In genomic region chr10:71250405-71250804, GRCh38 we compare ENCODE assay signal across 1 cellular context.
TF ChIP-seq lines count a peak whose summit lies in the region.

No MANE protein-coding gene starts in this region.

TF ChIP-seq in SK-N-SH treated with all-trans-retinoic acid at 6 μM for 48 hours, 23 proteins besides CTCF, POLR2A, EP300 and RAD21 (continued from another document):
- TF ChIP-seq, protein P1, sequence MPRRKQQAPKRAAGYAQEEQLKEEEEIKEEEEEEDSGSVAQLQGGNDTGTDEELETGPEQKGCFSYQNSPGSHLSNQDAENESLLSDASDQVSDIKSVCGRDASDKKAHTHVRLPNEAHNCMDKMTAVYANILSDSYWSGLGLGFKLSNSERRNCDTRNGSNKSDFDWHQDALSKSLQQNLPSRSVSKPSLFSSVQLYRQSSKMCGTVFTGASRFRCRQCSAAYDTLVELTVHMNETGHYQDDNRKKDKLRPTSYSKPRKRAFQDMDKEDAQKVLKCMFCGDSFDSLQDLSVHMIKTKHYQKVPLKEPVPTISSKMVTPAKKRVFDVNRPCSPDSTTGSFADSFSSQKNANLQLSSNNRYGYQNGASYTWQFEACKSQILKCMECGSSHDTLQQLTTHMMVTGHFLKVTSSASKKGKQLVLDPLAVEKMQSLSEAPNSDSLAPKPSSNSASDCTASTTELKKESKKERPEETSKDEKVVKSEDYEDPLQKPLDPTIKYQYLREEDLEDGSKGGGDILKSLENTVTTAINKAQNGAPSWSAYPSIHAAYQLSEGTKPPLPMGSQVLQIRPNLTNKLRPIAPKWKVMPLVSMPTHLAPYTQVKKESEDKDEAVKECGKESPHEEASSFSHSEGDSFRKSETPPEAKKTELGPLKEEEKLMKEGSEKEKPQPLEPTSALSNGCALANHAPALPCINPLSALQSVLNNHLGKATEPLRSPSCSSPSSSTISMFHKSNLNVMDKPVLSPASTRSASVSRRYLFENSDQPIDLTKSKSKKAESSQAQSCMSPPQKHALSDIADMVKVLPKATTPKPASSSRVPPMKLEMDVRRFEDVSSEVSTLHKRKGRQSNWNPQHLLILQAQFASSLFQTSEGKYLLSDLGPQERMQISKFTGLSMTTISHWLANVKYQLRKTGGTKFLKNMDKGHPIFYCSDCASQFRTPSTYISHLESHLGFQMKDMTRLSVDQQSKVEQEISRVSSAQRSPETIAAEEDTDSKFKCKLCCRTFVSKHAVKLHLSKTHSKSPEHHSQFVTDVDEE (CRISPR knock-in tag; IDR thresholded peaks at IDR 0.05), result no peak
- TF ChIP-seq TCF4 (CRISPR knock-in tag; IDR thresholded peaks at IDR 0.05; ENCODE audit: borderline replicate concordance), result no peak
- no peak for TF ChIP-seq ESRRG (CRISPR knock-in tag; IDR thresholded peaks at IDR 0.05)
- TF ChIP-seq ZNF8 (CRISPR knock-in tag; IDR thresholded peaks at IDR 0.05), result no peak
- no peak for TF ChIP-seq ISL1 (CRISPR knock-in tag; IDR thresholded peaks at IDR 0.05)
- TF ChIP-seq CSDC2 (CRISPR knock-in tag; IDR thresholded peaks at IDR 0.05), result no peak
- no peak for TF ChIP-seq ZNF70 (CRISPR knock-in tag; IDR thresholded peaks at IDR 0.05)
